ENCODE assay signal across 8 cellular contexts in genomic region chr4:75289843-75290616, GRCh38.
DNase-seq lines count a peak whose midpoint lies in the region; ATAC-seq and TF ChIP-seq lines count a peak whose summit lies in the region.

No MANE protein-coding gene starts in this region.

- no peaks in the 10 kb centered on the region for H3K9me2 ChIP-seq in DOHH2 (replicated peaks; ENCODE audit: control insufficient read depth, low read length)

- DNase-seq in NCI-H774 (lab: John Stamatoyannopoulos, UW) (peak; percentile 46), fibroblast of pulmonary artery (ENCODE audit: low read depth) (peak; percentile 12), stromal cell of bone marrow (ENCODE audit: low read depth) (peak; percentile 11), T-helper 1 cell (no peak), T-helper 9 cell (no peak)

- H3K4me1 ChIP-seq in DOHH2 (ENCODE audit: control insufficient read depth, low read length) = no peaks in the 10 kb centered on the region

- H3F3A ChIP-seq in DOHH2 (ENCODE audit: control insufficient read depth, insufficient read depth) = no peaks in the 10 kb centered on the region

- H3K4me2 ChIP-seq in DOHH2 (ENCODE audit: low read length) = no peak overlapping the region

- no peaks in the 10 kb centered on the region for H4K20me1 ChIP-seq in DOHH2 (ENCODE audit: control insufficient read depth, insufficient read depth, low read depth, low read length)

- TF ChIP-seq CTCF in DOHH2 (IDR thresholded peaks at IDR 0.05; ENCODE audit: low read depth, low read length, poor library complexity, severe bottlenecking) (peak; percentile 52), fibroblast of pulmonary artery (IDR thresholded peaks at IDR 0.05; ENCODE audit: low read length, missing control alignments) (peak; percentile 19)

- H3K27me3 ChIP-seq in DOHH2 (ENCODE audit: control insufficient read depth, low read length) = 0 out of 2 replicates have a peak, but pooled peaks cover 2% of the 10 kb centered on the region

- H3K36me3 ChIP-seq in DOHH2 (ENCODE audit: control insufficient read depth, low read length) = no peaks in the 10 kb centered on the region

- H3K79me2 ChIP-seq in DOHH2 (ENCODE audit: control insufficient read depth, low read length) = no peaks in the 10 kb centered on the region

- peak; percentile 64 for ATAC-seq in HG02610 (IDR thresholded peaks at IDR 0.05; ENCODE audit: unreplicated experiment)
- ATAC-seq in GM21528 (IDR thresholded peaks at IDR 0.05; ENCODE audit: low FRiP score, unreplicated experiment) = no peak

- no peak overlapping the region for H3K27ac ChIP-seq in DOHH2 (ENCODE audit: low read depth, low read length)

- H3K4me3 ChIP-seq in DOHH2 (ENCODE audit: low read length) (no peak overlapping the region), fibroblast of pulmonary artery (replicated peaks; ENCODE audit: low read depth, low read length) (no peak overlapping the region)

- H3K9me3 ChIP-seq in DOHH2 (ENCODE audit: control insufficient read depth, insufficient read depth, low read length) = no peaks in the 10 kb centered on the region

Comparison
In these comparisons a context has a peak if more than half of its experiments do, and no peak if none do; other contexts are left out.
1. DNase-seq: peak in NCI-H774 (single experiment), fibroblast of pulmonary artery (single experiment) and stromal cell of bone marrow (single experiment); none in T-helper 1 cell (0 of 5) and T-helper 9 cell (single experiment).